Comparison of ENCODE assay signal across 8 cellular contexts in genomic region chr20:6646237-6646636, GRCh38.
"Had no signal": no experiment of that assay in that cellular context is flagged by ENCODE, and none has a peak within 500 bp of the region (broad histone marks: within the 10 kb centered on the region; RNA-seq: fewer than 3 reads in every experiment).

No MANE protein-coding gene starts in this region.

- H3K27ac Mint-ChIP-seq: GM23338, HFFc6, IgD-negative memory B cell had no signal

- FAIRE-seq: H1, HepG2 had no signal

- H3K36me3 Mint-ChIP-seq: IgD-negative memory B cell had no signal

- H3K4me1 Mint-ChIP-seq: GM23338, IgD-negative memory B cell had no signal

- ATAC-seq: GM23338, HCT116, HepG2 had no signal

- DNase-seq: H7, HFFc6, KBM-7 had no signal

- H3K27me3 Mint-ChIP-seq: IgD-negative memory B cell had no signal

- H3K4me3 Mint-ChIP-seq: GM23338, HFFc6, IgD-negative memory B cell had no signal
